Comparison of ENCODE assay signal across 1 cellular context in genomic region chr10:44958897-44959242, GRCh38.
TF ChIP-seq lines count a peak whose summit lies in the region.

No MANE protein-coding gene starts in this region.

TF ChIP-seq in HepG2, 621 proteins besides CTCF, POLR2A, EP300 and RAD21:
- no peak for TF ChIP-seq FOXP1 (IDR thresholded peaks at IDR 0.05)
- no peak for TF ChIP-seq FOXP1 (CRISPR knock-in tag; IDR thresholded peaks at IDR 0.05)
- TF ChIP-seq ZNF563 (CRISPR knock-in tag; IDR thresholded peaks at IDR 0.05), result peak; percentile 19; the same call in 1 of the 2 replicates
- no peak for TF ChIP-seq ZBTB20 (CRISPR knock-in tag; IDR thresholded peaks at IDR 0.05; ENCODE audit: borderline replicate concordance, low read depth)
- TF ChIP-seq, protein P1, sequence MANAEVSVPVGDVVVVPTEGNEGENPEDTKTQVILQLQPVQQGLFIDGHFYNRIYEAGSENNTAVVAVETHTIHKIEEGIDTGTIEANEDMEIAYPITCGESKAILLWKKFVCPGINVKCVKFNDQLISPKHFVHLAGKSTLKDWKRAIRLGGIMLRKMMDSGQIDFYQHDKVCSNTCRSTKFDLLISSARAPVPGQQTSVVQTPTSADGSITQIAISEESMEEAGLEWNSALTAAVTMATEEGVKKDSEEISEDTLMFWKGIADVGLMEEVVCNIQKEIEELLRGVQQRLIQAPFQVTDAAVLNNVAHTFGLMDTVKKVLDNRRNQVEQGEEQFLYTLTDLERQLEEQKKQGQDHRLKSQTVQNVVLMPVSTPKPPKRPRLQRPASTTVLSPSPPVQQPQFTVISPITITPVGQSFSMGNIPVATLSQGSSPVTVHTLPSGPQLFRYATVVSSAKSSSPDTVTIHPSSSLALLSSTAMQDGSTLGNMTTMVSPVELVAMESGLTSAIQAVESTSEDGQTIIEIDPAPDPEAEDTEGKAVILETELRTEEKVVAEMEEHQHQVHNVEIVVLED (CRISPR knock-in tag; IDR thresholded peaks at IDR 0.05; ENCODE audit: borderline replicate concordance), result 0 out of 2 replicates have a peak, but pooled peaks have one; percentile 8
TF ChIP-seq in HepG2: peak in this region for 2.
